Comparison of ENCODE assay signal across 1 cellular context in genomic region chr2:238282861-238283738, GRCh38.
TF ChIP-seq lines count a peak whose summit lies in the region.

No MANE protein-coding gene starts in this region.

TF ChIP-seq in IMR-90, 13 proteins besides CTCF, POLR2A, EP300 and RAD21:
- TF ChIP-seq MAFK (IDR thresholded peaks at IDR 0.05; ENCODE audit: low read depth, low read length) (no peak), RCOR1 (IDR thresholded peaks at IDR 0.05; ENCODE audit: insufficient replicate concordance, low read length) (no peak), BHLHE40 (IDR thresholded peaks at IDR 0.05; ENCODE audit: low read depth, low read length) (no peak), SMC3 (IDR thresholded peaks at IDR 0.05; ENCODE audit: low read depth, low read length) (no peak), MXI1 (IDR thresholded peaks at IDR 0.05; ENCODE audit: borderline replicate concordance, low read depth, low read length) (no peak), CHD1 (IDR thresholded peaks at IDR 0.05; ENCODE audit: low read depth, low read length) (no peak), RFX5 (IDR thresholded peaks at IDR 0.05; ENCODE audit: low read depth, low read length) (no peak), CEBPB (IDR thresholded peaks at IDR 0.05; ENCODE audit: low read depth, low read length) (no peak), MAZ (IDR thresholded peaks at IDR 0.05; ENCODE audit: borderline replicate concordance, low read depth, low read length) (no peak), NFE2L2 (IDR thresholded peaks at IDR 0.05; ENCODE audit: low read depth, low read length) (no peak), FOS (IDR thresholded peaks at IDR 0.05; ENCODE audit: low read depth, low read length) (no peak), USF2 (IDR thresholded peaks at IDR 0.05; ENCODE audit: low read depth, low read length) (no peak), ELK1 (IDR thresholded peaks at IDR 0.05; ENCODE audit: borderline replicate concordance, low read depth, low read length) (no peak)
